In genomic region chr5:95857185-95857945, GRCh38 we compare ENCODE assay signal across 12 cellular contexts. TPM values are rescaled to one million over a fixed set of nuclear protein-coding genes. Genes with fewer than 3 reads are reported as not detected.
DNase-seq lines count a peak whose midpoint lies in the region; TF ChIP-seq lines count a peak whose summit lies in the region.
"Had no signal": no experiment of that assay in that cellular context is flagged by ENCODE, and none has a peak within 500 bp of the region (broad histone marks: within the 10 kb centered on the region; RNA-seq: fewer than 3 reads in every experiment).

No MANE protein-coding gene starts in this region.

- no peaks in the 10 kb centered on the region for H3K9me3 Mint-ChIP-seq in endodermal cell
- H3K9me3 Mint-ChIP-seq: IgD-negative memory B cell had no signal

- no peaks in the 10 kb centered on the region for H3K36me3 Mint-ChIP-seq in endodermal cell (ENCODE audit: low read depth)
- H3K36me3 Mint-ChIP-seq: IgD-negative memory B cell had no signal

- H3K27ac ChIP-seq in Peyer's patch (peak overlapping the region; percentile 38 to 83 (median 68)), endodermal cell (ENCODE audit: low read depth, low read length) (peak overlapping the region; percentile 85), suprapubic skin (peak overlapping the region; percentile 87)

- H3K4me3 ChIP-seq in Peyer's patch (no peak overlapping the region), endodermal cell (ENCODE audit: low read length) (no peak overlapping the region), suprapubic skin (no peak overlapping the region)

- no peak overlapping the region for H3K9ac ChIP-seq in endodermal cell (ENCODE audit: extremely low read depth, low read length, poor library complexity, severe bottlenecking)

- H3K4me1 ChIP-seq in Peyer's patch (peaks cover 0 to 4% (median 1%) of the 10 kb centered on the region in 4 donors), endodermal cell (ENCODE audit: control insufficient read depth, insufficient read depth, low read length) (peaks cover 10% of the 10 kb centered on the region), suprapubic skin (peaks cover 47% of the 10 kb centered on the region)

- TF ChIP-seq POLR2A in Peyer's patch (IDR thresholded peaks at IDR 0.05) (peak in 1 of 2 donors; percentile 16), suprapubic skin (IDR thresholded peaks at IDR 0.05) (no peak)

- H3K4me3 Mint-ChIP-seq in endodermal cell = no peak overlapping the region
- H3K4me3 Mint-ChIP-seq: IgD-negative memory B cell had no signal

- peaks cover 43% of the 10 kb centered on the region for H3K4me1 Mint-ChIP-seq in endodermal cell

- peak; percentile 68 for TF ChIP-seq EP300 in suprapubic skin (IDR thresholded peaks at IDR 0.05)

- H3K36me3 ChIP-seq in Peyer's patch (no peaks in the 10 kb centered on the region), endodermal cell (ENCODE audit: control insufficient read depth, insufficient read depth, low read length) (no peaks in the 10 kb centered on the region), suprapubic skin (no peaks in the 10 kb centered on the region)

- DNase-seq in Peyer's patch (peak in 1 of 3 donors; percentile 75), endodermal cell (no peak), lung microvascular endothelial cell (ENCODE audit: low read depth in 2 of 2) (peak; percentile 93 to 98), suprapubic skin (ENCODE audit: low spot score in 2 of 2) (peak; percentile 81 to 90), COLO829 (ENCODE audit: low spot score) (no peak), epidermal melanocyte (ENCODE audit: insufficient read length, low spot score) (no peak)
- DNase-seq in effector CD8-positive, alpha-beta T cell (lab: John Stamatoyannopoulos, UW) = no peak
- no peak for DNase-seq in activated effector memory CD4-positive, alpha-beta T cell treated with anti-CD3 and anti-CD28 coated beads, Interleukin-2, amount 50 U/mL, for 16 hours
- DNase-seq: glutamatergic neuron; GOT3; stimulated activated CD4-positive, alpha-beta T cell treated with anti-CD3 and anti-CD28 coated beads, Interleukin-4, amount 100 ng/mL, for 4 hours had no signal

- 91 to 93% methylated on average over 3 to 12 of the region's 12 CpGs for WGBS in endodermal cell (ENCODE audit: insufficient coverage in 1 of 2, insufficient read length in 1 of 2), 2 experiments
- 84% methylated on average over 12 of the region's 12 CpGs for WGBS in suprapubic skin

- TF ChIP-seq CTCF in Peyer's patch (IDR thresholded peaks at IDR 0.05) (no peak), endodermal cell (conservative IDR thresholded peaks at IDR 0.05) (no peak), suprapubic skin (IDR thresholded peaks at IDR 0.05) (no peak)

- H3K27ac Mint-ChIP-seq in endodermal cell = peak overlapping the region; percentile 23

- H3K27me3 ChIP-seq in Peyer's patch (no peaks in the 10 kb centered on the region), endodermal cell (ENCODE audit: control insufficient read depth, insufficient read depth, low read length, poor library complexity, severe bottlenecking) (no peaks in the 10 kb centered on the region), suprapubic skin (no peaks in the 10 kb centered on the region)

- H3K9me3 ChIP-seq in Peyer's patch = no peaks in the 10 kb centered on the region
- H3K9me3 ChIP-seq in endodermal cell (ENCODE audit: control insufficient read depth, low read length) = no peaks in the 10 kb centered on the region
- no peaks in the 10 kb centered on the region for H3K9me3 ChIP-seq in suprapubic skin

- H3K27me3 Mint-ChIP-seq in endodermal cell (ENCODE audit: insufficient read depth) = no peaks in the 10 kb centered on the region

RNA-seq across cellular contexts. Expression of gene GLRX, which starts 34.8 kb away (rescaled TPM):
- total RNA-seq in Peyer's patch = 100 to 1,000 TPM; 126 to 311 (median 181) TPM
- 10 to 100 TPM; 18.9 to 26.3 TPM for total RNA-seq in endodermal cell
- 33.6 TPM for polyA plus RNA-seq in endodermal cell (2013, experiment 1 of 2)
- polyA plus RNA-seq in endodermal cell (2013, experiment 2 of 2) = 34.9 TPM
- 31.6 and 38.7 TPM in 2 replicates for total RNA-seq in lung microvascular endothelial cell
- total RNA-seq in suprapubic skin = 100 to 1,000 TPM in 2 of 4 donors, 10 to 100 TPM in 2; 30.9 to 151 (median 80.0) TPM

Comparison
In these comparisons a context has a peak if more than half of its experiments do, and no peak if none do; other contexts are left out.
1. DNase-seq: peak in lung microvascular endothelial cell (2 of 2) and suprapubic skin (2 of 2); none in endodermal cell (single experiment), effector CD8-positive, alpha-beta T cell (single experiment), COLO829 (single experiment), activated effector memory CD4-positive, alpha-beta T cell treated with anti-CD3 and anti-CD28 coated beads, Interleukin-2, amount 50 U/mL, for 16 hours (single experiment) and epidermal melanocyte (single experiment).
2. Peak in every context shown above with its lines, with median percentiles within 50 percentile points of each other: H3K27ac ChIP-seq.